26 cellular contexts compared by ENCODE assay signal in genomic region chr2:31052284-31052683, GRCh38.
"Had no signal": no experiment of that assay in that cellular context is flagged by ENCODE, and none has a peak within 500 bp of the region (broad histone marks: within the 10 kb centered on the region; RNA-seq: fewer than 3 reads in every experiment).

No MANE protein-coding gene starts in this region.

- H3K27ac Mint-ChIP-seq: mesothelial cell of epicardium; naive B cell; nephron; progenitor cell of endocrine pancreas; stimulated activated memory B cell treated with anti-CD40 and anti-IgM and Interleukin-4, amounts not matched to agents 10 μg/mL and 1 μg/mL and 100 μg/mL, for 72 hours had no signal

- H3K27ac ChIP-seq: lower lobe of right lung, ovary, right atrium auricular region, right lobe of liver, suprapubic skin, thoracic aorta, tibial artery, upper lobe of left lung, vagina had no signal

- H3K9me3 Mint-ChIP-seq: mesothelial cell of epicardium; naive B cell; nephron; neural crest cell; stimulated activated memory B cell treated with anti-CD40 and anti-IgM and Interleukin-4, amounts not matched to agents 10 μg/mL and 1 μg/mL and 100 μg/mL, for 72 hours had no signal

- H3K36me3 ChIP-seq: left lung, lower lobe of right lung, ovary, right atrium auricular region, right lobe of liver, suprapubic skin, thoracic aorta, tibial artery, upper lobe of left lung, vagina had no signal

- H3K36me3 Mint-ChIP-seq: mesothelial cell of epicardium; naive B cell; stimulated activated memory B cell treated with anti-CD40 and anti-IgM and Interleukin-4, amounts not matched to agents 10 μg/mL and 1 μg/mL and 100 μg/mL, for 72 hours had no signal

- H3K27me3 ChIP-seq: left lung, ovary, right atrium auricular region, right lobe of liver, suprapubic skin, tibial artery, upper lobe of left lung, vagina had no signal

- H3K4me1 ChIP-seq: lower lobe of right lung, right lobe of liver, suprapubic skin, tibial artery, upper lobe of left lung, vagina had no signal

- H3K9me3 ChIP-seq: left lung, lower lobe of right lung, ovary, right atrium auricular region, right lobe of liver, suprapubic skin, thoracic aorta, tibial artery, upper lobe of left lung, vagina had no signal

- H3K27me3 Mint-ChIP-seq: naive B cell; stimulated activated memory B cell treated with anti-CD40 and anti-IgM and Interleukin-4, amounts not matched to agents 10 μg/mL and 1 μg/mL and 100 μg/mL, for 72 hours had no signal

- H3K4me3 ChIP-seq: left lung, lower lobe of right lung, ovary, right atrium auricular region, right lobe of liver, smooth muscle cell, suprapubic skin, thoracic aorta, tibial artery, upper lobe of left lung, vagina had no signal

- ATAC-seq: left colon; left lung; lower lobe of right lung; stimulated activated memory B cell treated with anti-CD40 and anti-IgM and Interleukin-4, amounts not matched to agents 10 μg/mL and 1 μg/mL and 100 μg/mL, for 72 hours had no signal

- H3K4me3 Mint-ChIP-seq: mesothelial cell of epicardium; naive B cell; nephron; neural crest cell; stimulated activated memory B cell treated with anti-CD40 and anti-IgM and Interleukin-4, amounts not matched to agents 10 μg/mL and 1 μg/mL and 100 μg/mL, for 72 hours had no signal

- H3K4me2 ChIP-seq: smooth muscle cell had no signal

- H3K4me1 Mint-ChIP-seq: mesothelial cell of epicardium; stimulated activated memory B cell treated with anti-CD40 and anti-IgM and Interleukin-4, amounts not matched to agents 10 μg/mL and 1 μg/mL and 100 μg/mL, for 72 hours had no signal

- DNase-seq: hippocampal formation; kidney; left colon; left lung; lower lobe of right lung; mammary epithelial cell; mesenchymal stem cell; naive B cell; ovary; stimulated activated CD4-positive, alpha-beta T cell treated with anti-CD3 and anti-CD28 coated beads, Interleukin-2, amount 100 ng/mL, for 48 hours; stimulated activated CD4-positive, alpha-beta T cell treated with anti-CD3 and anti-CD28 coated beads, Interleukin-4, amount 100 ng/mL, for 4 hours; stimulated activated CD8-positive, alpha-beta memory T cell treated with anti-CD3 and anti-CD28 coated beads, Interleukin-4, amount 100 ng/mL, for 48 hours; stimulated activated naive CD4-positive, alpha-beta T cell treated with Interleukin-2 at 50 U/mL for 16 hours; tibial artery; upper lobe of left lung had no signal
